ENCODE assay signal across 16 cellular contexts in genomic region chr12:113861708-113862312, GRCh38.
DNase-seq lines count a peak whose midpoint lies in the region; ATAC-seq and TF ChIP-seq lines count a peak whose summit lies in the region.
"Had no signal": no experiment of that assay in that cellular context is flagged by ENCODE, and none has a peak within 500 bp of the region (broad histone marks: within the 10 kb centered on the region; RNA-seq: fewer than 3 reads in every experiment).

No MANE protein-coding gene starts in this region.

- no peak overlapping the region for H3K27ac Mint-ChIP-seq in activated CD8-positive, alpha-beta T cell treated with anti-CD3 and anti-CD28 coated beads for 36 hours
- no peak overlapping the region for H3K27ac Mint-ChIP-seq in activated CD8-positive, alpha-beta T cell treated with anti-CD3 and anti-CD28 coated beads, Interleukin-2, amount 10 ng/mL, durations not matched to agents 7 days and 5 days
- H3K27ac Mint-ChIP-seq in dendritic cell treated with granulocyte-macrophage colony-stimulating factor and Interleukin-4, amounts not matched to agents 40 ng/mL and 50 ng/mL, for 4 days: peak overlapping the region; percentile 7

- H2AK5ac ChIP-seq in IMR-90 (ENCODE audit: low read depth, low read length): peak overlapping the region; percentile 87; the same call in 1 of the 2 replicates

- no peaks in the 10 kb centered on the region for H3K9me3 Mint-ChIP-seq in activated CD8-positive, alpha-beta T cell treated with anti-CD3 and anti-CD28 coated beads for 36 hours
- H3K9me3 Mint-ChIP-seq in activated CD8-positive, alpha-beta T cell treated with anti-CD3 and anti-CD28 coated beads, Interleukin-2, amount 10 ng/mL, durations not matched to agents 7 days and 5 days (ENCODE audit: insufficient read depth): no peaks in the 10 kb centered on the region
- H3K9me3 Mint-ChIP-seq in dendritic cell treated with granulocyte-macrophage colony-stimulating factor and Interleukin-4, amounts not matched to agents 40 ng/mL and 50 ng/mL, for 4 days: no peaks in the 10 kb centered on the region

- ATAC-seq in activated CD8-positive, alpha-beta T cell treated with anti-CD3 and anti-CD28 coated beads for 36 hours: no peak
- no peak for ATAC-seq in activated CD8-positive, alpha-beta T cell treated with anti-CD3 and anti-CD28 coated beads, Interleukin-2, amount 10 ng/mL, durations not matched to agents 7 days and 5 days
- no peak for ATAC-seq in IMR-90 (ENCODE audit: low read depth)
- ATAC-seq: Panc1 had no signal

- H3K4me2 ChIP-seq in IMR-90 (ENCODE audit: low read depth, low read length): no peak overlapping the region
- H3K4me2 ChIP-seq: hepatocyte had no signal

- dilution Hi-C loops in IMR-90 (cut with HindIII; ENCODE audit: low sequenced_read_pairs, unreplicated experiment): no loop called here

- peak overlapping the region; percentile 48 to 90; a peak in 3 of 4 replicates for H4K8ac ChIP-seq in IMR-90 (ENCODE audit: low read depth in 2 of 2, low read length in 2 of 2)

- H3K4me3 ChIP-seq in IMR-90 (ENCODE audit: insufficient read depth, low read depth, low read length) (no peak overlapping the region), neutrophil (ENCODE audit: low read depth in 1 of 2, low read length in 1 of 2) (peak overlapping the region in 1 of 2 experiments; percentile 11), BE2C (ENCODE audit: low read depth, low read length) (no peak overlapping the region), testis (no peak overlapping the region)
- H3K4me3 ChIP-seq: dorsolateral prefrontal cortex, hepatocyte, suprapubic skin had no signal

- H2AFZ ChIP-seq in IMR-90 (replicated peaks; ENCODE audit: low read length, poor library complexity): no peak overlapping the region
- H2AFZ ChIP-seq: hepatocyte had no signal

- TF ChIP-seq CTCF in activated CD8-positive, alpha-beta T cell treated with anti-CD3 and anti-CD28 coated beads for 36 hours (IDR thresholded peaks at IDR 0.05): no peak
- TF ChIP-seq CTCF in IMR-90 (conservative IDR thresholded peaks at IDR 0.05; ENCODE audit: low read depth, low read length): no peak
- no peak for TF ChIP-seq CTCF in neutrophil (IDR thresholded peaks at IDR 0.05)
- no peak for TF ChIP-seq CTCF in BE2C (IDR thresholded peaks at IDR 0.05; ENCODE audit: low read depth, low read length)
- TF ChIP-seq CTCF in testis (IDR thresholded peaks at IDR 0.05): no peak

- no peaks in the 10 kb centered on the region for H4K20me1 ChIP-seq in IMR-90 (ENCODE audit: insufficient read depth, low read length)

- H3K9me1 ChIP-seq in IMR-90 (ENCODE audit: insufficient read depth, low read length): peaks cover 27% of the 10 kb centered on the region

- WGBS in IMR-90 (ENCODE audit: extremely low coverage in 2 of 2, insufficient read length in 1 of 2), 2 experiments: no CpG with 5 or more reads among the region's 9 CpGs
- WGBS in testis, 2 donors: 92 to 93% methylated on average over 9 of the region's 9 CpGs

- H4K5ac ChIP-seq in IMR-90 (ENCODE audit: low read depth, low read length): peak overlapping the region; percentile 94; the same call in 1 of the 2 replicates

- CTCF ChIA-PET in activated CD8-positive, alpha-beta T cell treated with anti-CD3 and anti-CD28 coated beads for 36 hours (lab: Charles Lee): no interaction called here
- CTCF ChIA-PET in activated CD8-positive, alpha-beta T cell treated with anti-CD3 and anti-CD28 coated beads, Interleukin-2, amount 10 ng/mL, durations not matched to agents 7 days and 5 days (lab: Charles Lee): interaction anchor here (1.1 to 1.2 kb wide), 2 partner anchors 9 to 105 kb away, joined by 3 to 4 read pairs; no protein-coding TSS in a partner anchor
- CTCF ChIA-PET in IMR-90 (lab: Yijun Ruan, JAX): interaction anchor here (0.6 kb wide), 1 partner anchor 76 kb away, joined by 7 read pairs; no protein-coding TSS in a partner anchor

- H3K27ac ChIP-seq in IMR-90 (ENCODE audit: insufficient read depth, low read length): no peak overlapping the region
- peak overlapping the region; percentile 62 for H3K27ac ChIP-seq in neutrophil
- H3K27ac ChIP-seq in testis: no peak overlapping the region
- H3K27ac ChIP-seq: dorsolateral prefrontal cortex, hepatocyte, suprapubic skin had no signal

- peak overlapping the region; percentile 23; the same call in 1 of the 2 replicates for H3K18ac ChIP-seq in IMR-90 (ENCODE audit: low read depth, low read length)

- H3K23ac ChIP-seq in IMR-90 (ENCODE audit: low read depth, low read length): no peak overlapping the region

- TF ChIP-seq RAD21 in IMR-90 (IDR thresholded peaks at IDR 0.05; ENCODE audit: low read length): no peak

- intact Hi-C loops in activated CD8-positive, alpha-beta T cell treated with anti-CD3 and anti-CD28 coated beads for 36 hours (cut with micrococcal nuclease): no loop called here
- intact Hi-C loops in IMR-90 (cut with micrococcal nuclease) (no loop called here), testis (cut with DNase I; ENCODE audit: low total_unique reads) (no loop called here)
- intact Hi-C loops in dendritic cell treated with granulocyte-macrophage colony-stimulating factor and Interleukin-4, amounts not matched to agents 40 ng/mL and 50 ng/mL, for 4 days (cut with micrococcal nuclease): no loop called here

- H2BK120ac ChIP-seq in IMR-90 (ENCODE audit: low read depth, low read length): peak overlapping the region; percentile 88

- H3K27me3 ChIP-seq in IMR-90 (ENCODE audit: control insufficient read depth, insufficient read depth, low read length): no peaks in the 10 kb centered on the region
- H3K27me3 ChIP-seq in neutrophil: no peaks in the 10 kb centered on the region
- no peaks in the 10 kb centered on the region for H3K27me3 ChIP-seq in BE2C
- no peaks in the 10 kb centered on the region for H3K27me3 ChIP-seq in testis
- H3K27me3 ChIP-seq: dorsolateral prefrontal cortex, hepatocyte, suprapubic skin had no signal

- H3K4me3 Mint-ChIP-seq in activated CD8-positive, alpha-beta T cell treated with anti-CD3 and anti-CD28 coated beads for 36 hours: no peak overlapping the region
- H3K4me3 Mint-ChIP-seq in activated CD8-positive, alpha-beta T cell treated with anti-CD3 and anti-CD28 coated beads, Interleukin-2, amount 10 ng/mL, durations not matched to agents 7 days and 5 days: no peak overlapping the region
- no peak overlapping the region for H3K4me3 Mint-ChIP-seq in dendritic cell treated with granulocyte-macrophage colony-stimulating factor and Interleukin-4, amounts not matched to agents 40 ng/mL and 50 ng/mL, for 4 days

- H3K36me3 ChIP-seq in IMR-90 (ENCODE audit: control insufficient read depth, insufficient read depth, low read length) (peaks cover 6% of the 10 kb centered on the region; the same call in 1 of the 2 replicates), neutrophil (no peaks in the 10 kb centered on the region), BE2C (peaks cover 8% of the 10 kb centered on the region; the same call in 1 of the 2 replicates), testis (ENCODE audit: low read depth, missing control alignments) (no peaks in the 10 kb centered on the region)

- DNase-seq in activated CD8-positive, alpha-beta T cell treated with anti-CD3 and anti-CD28 coated beads for 36 hours: peak; percentile 12
- DNase-seq in activated CD8-positive, alpha-beta T cell treated with anti-CD3 and anti-CD28 coated beads, Interleukin-2, amount 10 ng/mL, durations not matched to agents 7 days and 5 days: no peak
- DNase-seq in IMR-90: peak; percentile 27
- DNase-seq in BE2C: no peak
- no peak for DNase-seq in NCI-H2029 treated with DMSO at 0.1 percent for 48 hours (lab: John Stamatoyannopoulos, UW)
- no peak for DNase-seq in testis
- DNase-seq: activated CD4-positive, alpha-beta T cell treated with anti-CD3 and anti-CD28 coated beads for 1 hour; DMS153; dorsolateral prefrontal cortex; NCI-H446 treated with DMSO at 0.1 percent for 48 hours; nucleus accumbens had no signal

- no peaks in the 10 kb centered on the region for H3K9me3 ChIP-seq in IMR-90 (ENCODE audit: control insufficient read depth, insufficient read depth, low read length)
- no peaks in the 10 kb centered on the region for H3K9me3 ChIP-seq in neutrophil
- no peaks in the 10 kb centered on the region for H3K9me3 ChIP-seq in BE2C
- H3K9me3 ChIP-seq in testis: no peaks in the 10 kb centered on the region
- H3K9me3 ChIP-seq: suprapubic skin had no signal

- BruUV-seq in IMR-90 (replicated peaks; lab: Mats Ljungman, UMichigan): no TSS peak

- no peak overlapping the region for H3K56ac ChIP-seq in IMR-90 (ENCODE audit: extremely low read depth, insufficient read depth, low read length)

- H3K9ac ChIP-seq in IMR-90 (ENCODE audit: low read depth, low read length): peak overlapping the region; percentile 47; the same call in 1 of the 2 replicates

- peak overlapping the region; percentile 62 for H3K14ac ChIP-seq in IMR-90 (replicated peaks; ENCODE audit: low read depth, low read length)

- H3K4me1 Mint-ChIP-seq in activated CD8-positive, alpha-beta T cell treated with anti-CD3 and anti-CD28 coated beads for 36 hours (ENCODE audit: low read depth): peaks cover 38% of the 10 kb centered on the region
- H3K4me1 Mint-ChIP-seq in activated CD8-positive, alpha-beta T cell treated with anti-CD3 and anti-CD28 coated beads, Interleukin-2, amount 10 ng/mL, durations not matched to agents 7 days and 5 days (ENCODE audit: low read depth): peaks cover 19% of the 10 kb centered on the region
- peaks cover 53% of the 10 kb centered on the region for H3K4me1 Mint-ChIP-seq in dendritic cell treated with granulocyte-macrophage colony-stimulating factor and Interleukin-4, amounts not matched to agents 40 ng/mL and 50 ng/mL, for 4 days (ENCODE audit: low read depth)

- H2AK9ac ChIP-seq in IMR-90 (replicated peaks; ENCODE audit: low read depth, low read length, poor library complexity): peak overlapping the region; percentile 29

- H3K79me1 ChIP-seq in IMR-90 (ENCODE audit: low read depth in 1 of 2, low read length in 2 of 2): peaks cover 0 to 9% of the 10 kb centered on the region in 2 experiments; a peak in 1 of 4 replicates

- H2BK15ac ChIP-seq in IMR-90 (ENCODE audit: low read depth, low read length): no peak overlapping the region; the same call in 2 of the 3 replicates

- TF ChIP-seq POLR2A in IMR-90 (IDR thresholded peaks at IDR 0.05; ENCODE audit: low read depth, low read length): no peak
- no peak for TF ChIP-seq POLR2A in testis (IDR thresholded peaks at IDR 0.05)

- no peaks in the 10 kb centered on the region for H3K27me3 Mint-ChIP-seq in activated CD8-positive, alpha-beta T cell treated with anti-CD3 and anti-CD28 coated beads for 36 hours
- H3K27me3 Mint-ChIP-seq in activated CD8-positive, alpha-beta T cell treated with anti-CD3 and anti-CD28 coated beads, Interleukin-2, amount 10 ng/mL, durations not matched to agents 7 days and 5 days (ENCODE audit: low read depth): no peaks in the 10 kb centered on the region
- no peaks in the 10 kb centered on the region for H3K27me3 Mint-ChIP-seq in dendritic cell treated with granulocyte-macrophage colony-stimulating factor and Interleukin-4, amounts not matched to agents 40 ng/mL and 50 ng/mL, for 4 days

- H2BK5ac ChIP-seq in IMR-90 (ENCODE audit: low read depth, low read length, poor library complexity, severe bottlenecking): no peak overlapping the region

- POLR2A ChIA-PET in activated CD8-positive, alpha-beta T cell treated with anti-CD3 and anti-CD28 coated beads for 36 hours (lab: Charles Lee): interaction anchor here (0.9 kb wide), 1 partner anchor 20 kb away, joined by 3 read pairs; no protein-coding TSS in a partner anchor
- POLR2A ChIA-PET in activated CD8-positive, alpha-beta T cell treated with anti-CD3 and anti-CD28 coated beads, Interleukin-2, amount 10 ng/mL, durations not matched to agents 7 days and 5 days (lab: Charles Lee): no interaction called here
- POLR2A ChIA-PET in IMR-90 (lab: Charles Lee; ENCODE audit: unreplicated experiment): interaction anchor here (0.7 kb wide), 1 partner anchor 43 kb away, joined by 4 read pairs; no protein-coding TSS in a partner anchor

- peak overlapping the region; percentile 96 for H3K4ac ChIP-seq in IMR-90 (ENCODE audit: low read depth, low read length)

- H2BK20ac ChIP-seq in IMR-90 (ENCODE audit: low read depth, low read length): peak overlapping the region; percentile 84; the same call in 1 of the 2 replicates

- H3K36me3 Mint-ChIP-seq in activated CD8-positive, alpha-beta T cell treated with anti-CD3 and anti-CD28 coated beads for 36 hours (ENCODE audit: low read depth): peaks cover 20% of the 10 kb centered on the region
- no peaks in the 10 kb centered on the region for H3K36me3 Mint-ChIP-seq in activated CD8-positive, alpha-beta T cell treated with anti-CD3 and anti-CD28 coated beads, Interleukin-2, amount 10 ng/mL, durations not matched to agents 7 days and 5 days (ENCODE audit: low read depth)
- H3K36me3 Mint-ChIP-seq in dendritic cell treated with granulocyte-macrophage colony-stimulating factor and Interleukin-4, amounts not matched to agents 40 ng/mL and 50 ng/mL, for 4 days (ENCODE audit: low read depth): peaks cover 21% of the 10 kb centered on the region

- peak overlapping the region; percentile 95 for H4K91ac ChIP-seq in IMR-90 (ENCODE audit: insufficient read depth, low read depth, low read length)

- in situ Hi-C loops in IMR-90 (cut with MboI; ENCODE audit: low sequenced_read_pairs): no loop called here

- H3K4me1 ChIP-seq in IMR-90 (ENCODE audit: control insufficient read depth, insufficient read depth, low read length): peaks cover 21% of the 10 kb centered on the region
- peaks cover 55 to 57% of the 10 kb centered on the region in 2 experiments for H3K4me1 ChIP-seq in neutrophil (ENCODE audit: control insufficient read depth in 1 of 2, insufficient read depth in 1 of 2, low read depth in 1 of 2, low read length in 1 of 2)
- no peaks in the 10 kb centered on the region for H3K4me1 ChIP-seq in BE2C
- H3K4me1 ChIP-seq in testis: peaks cover 11% of the 10 kb centered on the region

Comparison
In these comparisons a context has a peak if more than half of its experiments do, and no peak if none do; other contexts are left out.
1. DNase-seq: peak in activated CD8-positive, alpha-beta T cell treated with anti-CD3 and anti-CD28 coated beads for 36 hours (single experiment) and IMR-90 (single experiment); none in activated CD8-positive, alpha-beta T cell treated with anti-CD3 and anti-CD28 coated beads, Interleukin-2, amount 10 ng/mL, durations not matched to agents 7 days and 5 days (single experiment), BE2C (single experiment), NCI-H2029 treated with DMSO at 0.1 percent for 48 hours (single experiment) and testis (single experiment).